ENCODE assay signal across 13 cellular contexts in the genomic region with DNA sequence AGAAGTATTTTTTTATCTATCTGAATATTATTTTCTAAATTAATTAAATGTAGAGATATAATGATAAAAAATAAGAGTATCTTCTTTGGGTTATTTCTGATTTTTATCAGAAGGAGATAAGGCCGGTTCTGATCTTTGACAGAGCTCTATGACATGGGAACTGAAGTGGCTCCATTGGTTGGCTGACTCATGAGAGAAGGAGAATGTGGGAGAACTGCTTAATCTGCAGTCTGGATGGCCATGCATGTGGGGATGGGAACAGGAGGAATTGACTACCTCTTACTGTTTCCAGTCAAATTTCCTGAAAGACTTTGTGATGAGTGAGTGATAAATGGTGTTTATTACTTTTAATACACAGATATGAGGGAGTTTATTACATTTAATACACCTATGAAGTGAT.
DNase-seq lines count a peak whose midpoint lies in the region; ATAC-seq and TF ChIP-seq lines count a peak whose summit lies in the region.
"Had no signal": no experiment of that assay in that cellular context is flagged by ENCODE, and none has a peak within 500 bp of the region (broad histone marks: within the 10 kb centered on the region; RNA-seq: fewer than 3 reads in every experiment).

No MANE protein-coding gene starts in this region.

- DNase-seq in CD14-positive monocyte (ENCODE audit: low spot score): no peak
- DNase-seq in GM12865 (ENCODE audit: low read depth): no peak
- DNase-seq in activated CD8-positive, alpha-beta T cell treated with anti-CD3 and anti-CD28 coated beads for 36 hours: no peak
- no peak for DNase-seq in left lung
- DNase-seq in mucosa of gallbladder (ENCODE audit: low spot score): no peak
- DNase-seq in NCI-H2227 treated with DMSO at 0.1 percent for 48 hours (lab: John Stamatoyannopoulos, UW): no peak
- no peak for DNase-seq in NCI-H526 treated with DMSO at 0.1 percent for 48 hours (lab: John Stamatoyannopoulos, UW)
- DNase-seq: foreskin keratinocyte, T-helper 9 cell had no signal

- peaks cover 0 to 1% (median 0%) of the 10 kb centered on the region in 7 donors for H3K9me3 Mint-ChIP-seq in CD14-positive monocyte
- H3K9me3 Mint-ChIP-seq in activated CD8-positive, alpha-beta T cell treated with anti-CD3 and anti-CD28 coated beads for 36 hours: peaks cover 8% of the 10 kb centered on the region

- no peaks in the 10 kb centered on the region for H3K36me3 ChIP-seq in left lung
- H3K36me3 ChIP-seq: ascending aorta, right atrium auricular region had no signal

- peaks cover 0 to 27% of the 10 kb centered on the region in 2 donors for H3K4me1 ChIP-seq in left lung
- H3K4me1 ChIP-seq: ascending aorta, foreskin keratinocyte, right atrium auricular region had no signal

- H3K27me3 ChIP-seq in left lung: no peaks in the 10 kb centered on the region
- H3K27me3 ChIP-seq: ascending aorta, foreskin keratinocyte, right atrium auricular region had no signal

- intact Hi-C loops in CD14-positive monocyte (cut with micrococcal nuclease): loop anchor here (5.0 to 10.0 kb wide), 3 partner anchors 50 to 157 kb away; a partner anchor contains a TSS
- intact Hi-C loops in activated CD8-positive, alpha-beta T cell treated with anti-CD3 and anti-CD28 coated beads for 36 hours (cut with micrococcal nuclease): loop anchor here (5.0 kb wide), 1 partner anchor 157 kb away; a partner anchor contains a TSS
- intact Hi-C loops in left lung (cut with DNase I): no loop called here

- no peak for TF ChIP-seq CTCF in CD14-positive monocyte (IDR thresholded peaks at IDR 0.05)
- TF ChIP-seq CTCF in GM12865 (IDR thresholded peaks at IDR 0.05; ENCODE audit: insufficient read depth, low read depth, low read length, missing control alignments): no peak
- no peak for TF ChIP-seq CTCF in activated CD8-positive, alpha-beta T cell treated with anti-CD3 and anti-CD28 coated beads for 36 hours (IDR thresholded peaks at IDR 0.05)
- no peak for TF ChIP-seq CTCF in left lung (IDR thresholded peaks at IDR 0.05)

- H3K36me3 Mint-ChIP-seq in CD14-positive monocyte: peaks cover 2 to 13% of the 10 kb centered on the region in 2 donors
- H3K36me3 Mint-ChIP-seq in activated CD8-positive, alpha-beta T cell treated with anti-CD3 and anti-CD28 coated beads for 36 hours (ENCODE audit: low read depth): peaks cover 4% of the 10 kb centered on the region

- H3K4me3 Mint-ChIP-seq in CD14-positive monocyte: no peak overlapping the region
- H3K4me3 Mint-ChIP-seq in activated CD8-positive, alpha-beta T cell treated with anti-CD3 and anti-CD28 coated beads for 36 hours: no peak overlapping the region

- peaks cover 52% of the 10 kb centered on the region for H3K4me1 Mint-ChIP-seq in CD14-positive monocyte
- peaks cover 43% of the 10 kb centered on the region for H3K4me1 Mint-ChIP-seq in activated CD8-positive, alpha-beta T cell treated with anti-CD3 and anti-CD28 coated beads for 36 hours (ENCODE audit: low read depth)

- H3K27ac ChIP-seq in left lung: peak overlapping the region in 1 of 2 donors; percentile 92
- H3K27ac ChIP-seq: foreskin keratinocyte had no signal

- POLR2A ChIA-PET in activated CD8-positive, alpha-beta T cell treated with anti-CD3 and anti-CD28 coated beads for 36 hours (lab: Charles Lee): interaction anchor here (0.9 to 1.9 kb wide), 5 partner anchors 13 to 155 kb away, joined by 3 to 7 read pairs (median 4); no protein-coding TSS in a partner anchor

- H3K4me3 ChIP-seq in GM12865 (ENCODE audit: low read depth, low read length) (peak overlapping the region; percentile 70), left lung (no peak overlapping the region)
- H3K4me3 ChIP-seq: ascending aorta, right atrium auricular region had no signal

- peak overlapping the region; percentile 97 to 100 (median 99) for H3K27ac Mint-ChIP-seq in CD14-positive monocyte
- H3K27ac Mint-ChIP-seq in activated CD8-positive, alpha-beta T cell treated with anti-CD3 and anti-CD28 coated beads for 36 hours: peak overlapping the region; percentile 83

- H3K27me3 Mint-ChIP-seq in CD14-positive monocyte (ENCODE audit: low read depth in 3 of 3): peaks cover 0 to 2% (median 0%) of the 10 kb centered on the region in 3 donors
- H3K27me3 Mint-ChIP-seq in activated CD8-positive, alpha-beta T cell treated with anti-CD3 and anti-CD28 coated beads for 36 hours: no peaks in the 10 kb centered on the region

- ATAC-seq in activated CD8-positive, alpha-beta T cell treated with anti-CD3 and anti-CD28 coated beads for 36 hours: no peak
- peak; percentile 44 for ATAC-seq in left lung
- ATAC-seq in HG03039 (IDR thresholded peaks at IDR 0.05; ENCODE audit: unreplicated experiment): no peak
- ATAC-seq: foreskin keratinocyte, HCT116 had no signal

- CTCF ChIA-PET in activated CD8-positive, alpha-beta T cell treated with anti-CD3 and anti-CD28 coated beads for 36 hours (lab: Charles Lee): interaction anchor here (0.8 to 1.5 kb wide), 3 partner anchors 9 to 86 kb away, joined by 3 to 5 read pairs (median 4); no protein-coding TSS in a partner anchor

- no peaks in the 10 kb centered on the region for H3K9me3 ChIP-seq in left lung
- H3K9me3 ChIP-seq: ascending aorta had no signal

Comparison
In these comparisons a context has a peak if more than half of its experiments do, and no peak if none do; other contexts are left out.
1. intact Hi-C loops: an anchor here in CD14-positive monocyte (5.0 to 10.0 kb wide) and activated CD8-positive, alpha-beta T cell treated with anti-CD3 and anti-CD28 coated beads for 36 hours (5.0 kb wide); none called in left lung.